8 cellular contexts compared by ENCODE assay signal in the genomic region with DNA sequence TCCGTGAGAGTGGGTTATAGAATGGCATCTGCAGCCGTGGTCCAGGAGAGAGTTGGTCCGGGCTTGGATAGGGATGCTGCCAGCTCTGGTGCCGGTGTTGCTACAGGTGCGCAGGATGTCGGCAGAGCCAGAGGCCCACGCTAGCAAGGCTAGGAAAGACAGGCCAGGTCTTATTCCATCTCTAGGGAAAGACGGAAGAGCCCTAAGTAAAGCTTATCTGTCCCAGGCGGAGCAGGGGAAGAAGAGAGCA. TPM values are rescaled to one million over a fixed set of nuclear protein-coding genes. Genes with fewer than 3 reads are reported as not detected.
A peak's percentile ranks its signal among the peaks of the same experiment; 100 is the strongest.
DNase-seq lines count a peak whose midpoint lies in the region; ATAC-seq and TF ChIP-seq lines count a peak whose summit lies in the region.

No MANE protein-coding gene starts in this region.

- H3K4me3 ChIP-seq in CD8-positive, alpha-beta memory T cell (ENCODE audit: low read length), result peak overlapping the region; percentile 73
- peak overlapping the region; percentile 78 for H3K4me3 ChIP-seq in thymus (ENCODE audit: low read length)

- no peak for TF ChIP-seq CTCF in HFFc6 (IDR thresholded peaks at IDR 0.05)

- H3K27ac Mint-ChIP-seq in CD8-positive, alpha-beta memory T cell, result peak overlapping the region; percentile 84 to 96 (median 93)
- H3K27ac Mint-ChIP-seq in HFFc6, result peak overlapping the region; percentile 1; the same call in 1 of the 2 replicates
- peak overlapping the region; percentile 75 for H3K27ac Mint-ChIP-seq in activated T-helper 17 cell treated with anti-CD3 and anti-CD28 coated beads, Interleukin-2, amount 50 U/mL, for 72 hours

- DNase-seq in CD8-positive, alpha-beta memory T cell, result no peak
- no peak for DNase-seq in HFFc6
- no peak for DNase-seq in activated CD8-positive, alpha-beta memory T cell treated with anti-CD3 and anti-CD28 coated beads, Interleukin-2, amount 50 U/mL, for 4 hours
- no peak for DNase-seq in NCI-H2171 treated with DMSO at 0.1 percent for 48 hours (lab: John Stamatoyannopoulos, UW)
- no peak for DNase-seq in activated CD8-positive, alpha-beta memory T cell treated with anti-CD3 and anti-CD28 coated beads, Interleukin-2, amount 50 U/mL, for 48 hours

- H3K4me1 ChIP-seq in CD8-positive, alpha-beta memory T cell (ENCODE audit: insufficient read depth, low read length), result peaks cover 47% of the 10 kb centered on the region
- H3K4me1 ChIP-seq in thymus (ENCODE audit: control insufficient read depth, insufficient read depth, low read length), result peaks cover 35% of the 10 kb centered on the region

- no peaks in the 10 kb centered on the region for H3K27me3 Mint-ChIP-seq in CD8-positive, alpha-beta memory T cell
- H3K27me3 Mint-ChIP-seq in HFFc6 (ENCODE audit: insufficient read depth), result peaks cover 6% of the 10 kb centered on the region
- H3K27me3 Mint-ChIP-seq in activated T-helper 17 cell treated with anti-CD3 and anti-CD28 coated beads, Interleukin-2, amount 50 U/mL, for 72 hours, result no peaks in the 10 kb centered on the region

- CTCF ChIA-PET in CD8-positive, alpha-beta memory T cell (lab: Charles Lee), result interaction anchor here (0.6 to 3.8 kb wide), 17 partner anchors 9 to 182 kb away, joined by 3 to 40 read pairs (median 5); partner anchors contain the start of genes DCAF11, DHRS4, IPO4 and IRF9

- no peaks in the 10 kb centered on the region for H3K27me3 ChIP-seq in CD8-positive, alpha-beta memory T cell (ENCODE audit: insufficient read depth, low read length, poor library complexity, severe bottlenecking)
- H3K27me3 ChIP-seq in layer of hippocampus (ENCODE audit: control insufficient read depth, insufficient read depth, low read length) (no peaks in the 10 kb centered on the region), thymus (ENCODE audit: control insufficient read depth, insufficient read depth) (no peaks in the 10 kb centered on the region)

- H3K9me3 Mint-ChIP-seq in CD8-positive, alpha-beta memory T cell, result peaks cover 0 to 2% (median 0%) of the 10 kb centered on the region in 5 donors
- H3K9me3 Mint-ChIP-seq in HFFc6, result no peaks in the 10 kb centered on the region
- no peaks in the 10 kb centered on the region for H3K9me3 Mint-ChIP-seq in activated T-helper 17 cell treated with anti-CD3 and anti-CD28 coated beads, Interleukin-2, amount 50 U/mL, for 72 hours

- peaks cover 0 to 38% (median 6%) of the 10 kb centered on the region in 3 donors for H3K36me3 Mint-ChIP-seq in CD8-positive, alpha-beta memory T cell
- H3K36me3 Mint-ChIP-seq in HFFc6 (ENCODE audit: low read depth), result peaks cover 29% of the 10 kb centered on the region
- H3K36me3 Mint-ChIP-seq in activated T-helper 17 cell treated with anti-CD3 and anti-CD28 coated beads, Interleukin-2, amount 50 U/mL, for 72 hours (ENCODE audit: low read depth), result peaks cover 41% of the 10 kb centered on the region

- POLR2A ChIA-PET in CD8-positive, alpha-beta memory T cell (lab: Charles Lee), result interaction anchor here (0.6 to 4.1 kb wide), 11 partner anchors 8 to 294 kb away, joined by 3 to 58 read pairs (median 5); partner anchors contain the start of genes CBLN3, DCAF11, DHRS1 and IPO4

- H3K9me3 ChIP-seq in CD8-positive, alpha-beta memory T cell (ENCODE audit: low read length), result no peaks in the 10 kb centered on the region
- H3K9me3 ChIP-seq in thymus (ENCODE audit: control insufficient read depth), result no peaks in the 10 kb centered on the region

- peaks cover 16% of the 10 kb centered on the region for H3K36me3 ChIP-seq in CD8-positive, alpha-beta memory T cell (ENCODE audit: insufficient read depth, low read length)
- H3K36me3 ChIP-seq in thymus (ENCODE audit: control insufficient read depth, insufficient read depth), result peaks cover 19% of the 10 kb centered on the region

- H3K27ac ChIP-seq in CD8-positive, alpha-beta memory T cell (ENCODE audit: low read depth, low read length), result no peak overlapping the region
- H3K27ac ChIP-seq in layer of hippocampus (ENCODE audit: low read depth, low read length), result peak overlapping the region; percentile 86
- peak overlapping the region; percentile 88 for H3K27ac ChIP-seq in thymus (ENCODE audit: low read depth)

- 27% methylated on average over 9 of the region's 9 CpGs for WGBS in thymus

- peak; percentile 5 for ATAC-seq in activated T-helper 17 cell treated with anti-CD3 and anti-CD28 coated beads, Interleukin-2, amount 50 U/mL, for 72 hours (replicated peaks)

- H3K4me1 Mint-ChIP-seq in CD8-positive, alpha-beta memory T cell, result peaks cover 54 to 65% (median 56%) of the 10 kb centered on the region in 3 donors
- H3K4me1 Mint-ChIP-seq in HFFc6 (ENCODE audit: low read depth), result peaks cover 38% of the 10 kb centered on the region
- H3K4me1 Mint-ChIP-seq in activated T-helper 17 cell treated with anti-CD3 and anti-CD28 coated beads, Interleukin-2, amount 50 U/mL, for 72 hours, result peaks cover 44% of the 10 kb centered on the region

- peak overlapping the region; percentile 89 to 96 (median 92) for H3K4me3 Mint-ChIP-seq in CD8-positive, alpha-beta memory T cell
- peak overlapping the region; percentile 85 for H3K4me3 Mint-ChIP-seq in HFFc6
- peak overlapping the region; percentile 86 for H3K4me3 Mint-ChIP-seq in activated T-helper 17 cell treated with anti-CD3 and anti-CD28 coated beads, Interleukin-2, amount 50 U/mL, for 72 hours

RNA-seq across cellular contexts. Expression of gene PSME1, which starts 0.5 kb away (rescaled TPM):
- total RNA-seq in CD8-positive, alpha-beta memory T cell, result 100 to 1,000 TPM; 343 to 347 TPM
- polyA plus RNA-seq in CD8-positive, alpha-beta memory T cell, result 1,041 TPM
- total RNA-seq in HFFc6 (2021; fragmentation: NEBNext Ultra II Directional; extraction: Animal tissue kit (Norgen Biotek cat#: 25700)), result 100 to 1,000 TPM in 4 of 6 experiments, 10 to 100 TPM in 2; 88.4 to 120 (median 113) TPM
- 100 to 1,000 TPM; 361 to 375 TPM for total RNA-seq in activated T-helper 17 cell treated with anti-CD3 and anti-CD28 coated beads, Interleukin-2, amount 50 U/mL, for 72 hours
- 255 TPM for polyA plus RNA-seq in thymus

RNA-seq across cellular contexts. Expression of gene FITM1, which starts 5.0 kb away (rescaled TPM):
- total RNA-seq in CD8-positive, alpha-beta memory T cell, result 1 to 10 TPM in 1 of 2 experiments, under 1 TPM in 1; 0.58 to 1.1 TPM
- not detected for polyA plus RNA-seq in CD8-positive, alpha-beta memory T cell
- total RNA-seq in HFFc6 (2021; fragmentation: NEBNext Ultra II Directional; extraction: Animal tissue kit (Norgen Biotek cat#: 25700)), result not detected
- under 1 TPM in 1 of 2 donors, not detected in 1; 0.58 TPM for total RNA-seq in activated T-helper 17 cell treated with anti-CD3 and anti-CD28 coated beads, Interleukin-2, amount 50 U/mL, for 72 hours
- polyA plus RNA-seq in thymus, result 3.5 TPM

RNA-seq across cellular contexts. Expression of gene EMC9, which starts 5.9 kb away (rescaled TPM):
- 10 to 100 TPM; 28.1 to 30.2 TPM for total RNA-seq in CD8-positive, alpha-beta memory T cell
- polyA plus RNA-seq in CD8-positive, alpha-beta memory T cell, result 15.0 TPM
- total RNA-seq in HFFc6 (2021; fragmentation: NEBNext Ultra II Directional; extraction: Animal tissue kit (Norgen Biotek cat#: 25700)), result 10 to 100 TPM; 13.2 to 17.0 (median 15.3) TPM
- total RNA-seq in activated T-helper 17 cell treated with anti-CD3 and anti-CD28 coated beads, Interleukin-2, amount 50 U/mL, for 72 hours, result 10 to 100 TPM; 31.0 to 43.8 TPM
- polyA plus RNA-seq in thymus, result 40.8 TPM

RNA-seq across cellular contexts. Expression of gene PSME2, which starts 10.9 kb away (rescaled TPM):
- total RNA-seq in CD8-positive, alpha-beta memory T cell, result 100 to 1,000 TPM; 368 to 376 TPM
- 534 TPM for polyA plus RNA-seq in CD8-positive, alpha-beta memory T cell
- 100 to 1,000 TPM; 108 to 143 (median 136) TPM for total RNA-seq in HFFc6 (2021; fragmentation: NEBNext Ultra II Directional; extraction: Animal tissue kit (Norgen Biotek cat#: 25700))
- 100 to 1,000 TPM; 339 to 489 TPM for total RNA-seq in activated T-helper 17 cell treated with anti-CD3 and anti-CD28 coated beads, Interleukin-2, amount 50 U/mL, for 72 hours
- polyA plus RNA-seq in thymus, result 420 TPM

RNA-seq across cellular contexts. Expression of gene RNF31, which starts 11.8 kb away (rescaled TPM):
- total RNA-seq in CD8-positive, alpha-beta memory T cell, result 10 to 100 TPM; 85.9 TPM
- polyA plus RNA-seq in CD8-positive, alpha-beta memory T cell, result 71.5 TPM
- 10 to 100 TPM; 38.5 to 53.6 (median 47.2) TPM for total RNA-seq in HFFc6 (2021; fragmentation: NEBNext Ultra II Directional; extraction: Animal tissue kit (Norgen Biotek cat#: 25700))
- 10 to 100 TPM; 56.6 to 86.7 TPM for total RNA-seq in activated T-helper 17 cell treated with anti-CD3 and anti-CD28 coated beads, Interleukin-2, amount 50 U/mL, for 72 hours
- 105 TPM for polyA plus RNA-seq in thymus

Comparison
In these comparisons a context has a peak if more than half of its experiments do, and no peak if none do; other contexts are left out.
1. H3K27ac Mint-ChIP-seq: peak in every context shown above with its lines; median percentile 93 in CD8-positive, alpha-beta memory T cell; 75 in activated T-helper 17 cell treated with anti-CD3 and anti-CD28 coated beads, Interleukin-2, amount 50 U/mL, for 72 hours; 1 in HFFc6.